Comparison of ENCODE assay signal across 15 cellular contexts in the genomic region with DNA sequence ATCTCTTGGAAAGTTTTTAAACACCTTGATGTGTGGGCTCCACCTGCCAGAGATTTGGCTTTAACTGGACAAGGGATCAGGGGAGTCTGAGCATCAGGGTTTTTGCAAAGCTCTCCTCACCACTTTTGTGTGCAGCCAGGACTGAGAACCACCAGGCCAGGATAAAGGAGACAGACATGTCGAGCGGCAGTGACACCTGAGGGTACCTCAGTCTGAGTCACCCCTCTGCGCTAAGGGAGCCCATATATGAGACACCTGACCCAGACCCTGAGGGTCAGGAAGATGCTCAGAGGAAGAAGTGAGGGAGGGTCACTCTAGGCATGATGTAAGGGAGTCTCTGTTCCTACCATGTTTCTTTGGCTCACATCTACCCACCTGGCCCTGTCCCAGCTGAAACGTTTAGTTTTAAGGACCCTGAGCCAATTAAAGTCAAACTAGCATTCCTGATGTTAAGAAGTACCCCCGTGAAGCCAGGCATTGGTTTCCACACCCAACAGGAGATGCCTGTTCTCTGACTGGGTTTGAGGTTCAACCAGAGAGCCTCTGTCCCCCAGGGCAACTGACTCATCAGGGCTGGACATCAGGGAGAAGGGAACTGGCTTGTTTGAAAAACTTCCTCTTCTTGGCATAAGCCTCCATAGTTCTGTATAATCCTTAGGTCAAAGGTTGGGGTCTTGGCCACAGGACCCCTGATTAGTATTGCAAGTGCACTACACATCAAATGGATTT.
DNase-seq lines count a peak whose midpoint lies in the region; TF ChIP-seq lines count a peak whose summit lies in the region.
"Had no signal": no experiment of that assay in that cellular context is flagged by ENCODE, and none has a peak within 500 bp of the region (broad histone marks: within the 10 kb centered on the region; RNA-seq: fewer than 3 reads in every experiment).

No MANE protein-coding gene starts in this region.

- H3K27ac Mint-ChIP-seq in activated T-helper 1 cell treated with anti-CD3 and anti-CD28 coated beads, Interleukin-12 subunit alpha, Interleukin-12 subunit beta, Interleukin-2, Interleukin-4 antibody, amounts not matched to agents 30 ng/mL and 10 ng/mL and 1 ng/mL, durations not matched to agents 14 hours and 24 hours and 36 hours = no peak overlapping the region
- H3K27ac Mint-ChIP-seq: nephron progenitor cell had no signal

- H3K36me3 ChIP-seq in right atrium auricular region = no peaks in the 10 kb centered on the region

- no peaks in the 10 kb centered on the region for H3K27me3 ChIP-seq in right atrium auricular region

- no peak overlapping the region for H3K4me3 Mint-ChIP-seq in activated T-helper 1 cell treated with anti-CD3 and anti-CD28 coated beads, Interleukin-12 subunit alpha, Interleukin-12 subunit beta, Interleukin-2, Interleukin-4 antibody, amounts not matched to agents 30 ng/mL and 10 ng/mL and 1 ng/mL, durations not matched to agents 14 hours and 24 hours and 36 hours
- H3K4me3 Mint-ChIP-seq: nephron progenitor cell had no signal

- no peaks in the 10 kb centered on the region for H3K36me3 Mint-ChIP-seq in activated T-helper 1 cell treated with anti-CD3 and anti-CD28 coated beads, Interleukin-12 subunit alpha, Interleukin-12 subunit beta, Interleukin-2, Interleukin-4 antibody, amounts not matched to agents 30 ng/mL and 10 ng/mL and 1 ng/mL, durations not matched to agents 14 hours and 24 hours and 36 hours (ENCODE audit: low read depth)

- no peaks in the 10 kb centered on the region for H3K4me1 Mint-ChIP-seq in activated T-helper 1 cell treated with anti-CD3 and anti-CD28 coated beads, Interleukin-12 subunit alpha, Interleukin-12 subunit beta, Interleukin-2, Interleukin-4 antibody, amounts not matched to agents 30 ng/mL and 10 ng/mL and 1 ng/mL, durations not matched to agents 14 hours and 24 hours and 36 hours (ENCODE audit: low read depth)

- no peaks in the 10 kb centered on the region for H3K9me3 Mint-ChIP-seq in activated T-helper 1 cell treated with anti-CD3 and anti-CD28 coated beads, Interleukin-12 subunit alpha, Interleukin-12 subunit beta, Interleukin-2, Interleukin-4 antibody, amounts not matched to agents 30 ng/mL and 10 ng/mL and 1 ng/mL, durations not matched to agents 14 hours and 24 hours and 36 hours

- peaks cover 0 to 9% of the 10 kb centered on the region in 2 donors for H3K4me1 ChIP-seq in right atrium auricular region

- in situ Hi-C loops in astrocyte of the spinal cord (cut with HindIII; ENCODE audit: low sequenced_read_pairs) = no loop called here

- H3K9me3 ChIP-seq in right atrium auricular region = no peaks in the 10 kb centered on the region

- DNase-seq in AG08395 (ENCODE audit: low spot score) = peak; percentile 89
- peak; percentile 92 for DNase-seq in LHCN-M2 (ENCODE audit: low read depth)
- peak; percentile 85 for DNase-seq in astrocyte of the spinal cord (ENCODE audit: low read depth, low spot score)
- peak; percentile 87 for DNase-seq in iris pigment epithelial cell (ENCODE audit: low read depth)
- no peak for DNase-seq in NK-92 treated with Interleukin-12 subunit alpha and Interleukin-12 subunit beta, amount 100 ng/mL, for 24 hours (lab: John Stamatoyannopoulos, UW)
- no peak for DNase-seq in retina
- DNase-seq in activated T-helper 1 cell treated with anti-CD3 and anti-CD28 coated beads, Interleukin-12 subunit alpha, Interleukin-12 subunit beta, Interleukin-2, Interleukin-4 antibody, amounts not matched to agents 30 ng/mL and 10 ng/mL and 1 ng/mL, durations not matched to agents 14 hours and 24 hours and 36 hours (ENCODE audit: low spot score) = no peak
- DNase-seq in right atrium auricular region (ENCODE audit: low spot score) = no peak
- DNase-seq: activated CD4-positive, alpha-beta T cell treated with anti-CD3 and anti-CD28 coated beads for 48 hours; activated effector memory CD4-positive, alpha-beta T cell treated with Interleukin-2 at 50 U/mL for 16 hours; left ventricle myocardium superior; NCI-H146; NCI-H526 treated with DMSO at 0.1 percent for 48 hours; nephron progenitor cell; stimulated activated CD4-positive, alpha-beta T cell treated with anti-CD3 and anti-CD28 coated beads, Interleukin-12 subunit alpha, Interleukin-12 subunit beta, amount 100 ng/mL, for 4 hours had no signal

- no peak overlapping the region for H3K4me3 ChIP-seq in astrocyte of the spinal cord (ENCODE audit: low read depth, low read length)
- no peak overlapping the region for H3K4me3 ChIP-seq in right atrium auricular region

- no peak for TF ChIP-seq CTCF in astrocyte of the spinal cord (IDR thresholded peaks at IDR 0.05; ENCODE audit: low read depth, low read length)
- TF ChIP-seq CTCF in right atrium auricular region (IDR thresholded peaks at IDR 0.05) = no peak

- no peaks in the 10 kb centered on the region for H3K27me3 Mint-ChIP-seq in activated T-helper 1 cell treated with anti-CD3 and anti-CD28 coated beads, Interleukin-12 subunit alpha, Interleukin-12 subunit beta, Interleukin-2, Interleukin-4 antibody, amounts not matched to agents 30 ng/mL and 10 ng/mL and 1 ng/mL, durations not matched to agents 14 hours and 24 hours and 36 hours (ENCODE audit: insufficient read depth)

- no peak overlapping the region for H3K27ac ChIP-seq in right atrium auricular region

- intact Hi-C loops in activated T-helper 1 cell treated with anti-CD3 and anti-CD28 coated beads, Interleukin-12 subunit alpha, Interleukin-12 subunit beta, Interleukin-2, Interleukin-4 antibody, amounts not matched to agents 30 ng/mL and 10 ng/mL and 1 ng/mL, durations not matched to agents 14 hours and 24 hours and 36 hours (cut with micrococcal nuclease) = no loop called here

Comparison
In these comparisons a context has a peak if more than half of its experiments do, and no peak if none do; other contexts are left out.
1. DNase-seq: peak in AG08395 (single experiment), LHCN-M2 (single experiment), astrocyte of the spinal cord (single experiment) and iris pigment epithelial cell (single experiment); none in NK-92 treated with Interleukin-12 subunit alpha and Interleukin-12 subunit beta, amount 100 ng/mL, for 24 hours (single experiment), retina (single experiment), activated T-helper 1 cell treated with anti-CD3 and anti-CD28 coated beads, Interleukin-12 subunit alpha, Interleukin-12 subunit beta, Interleukin-2, Interleukin-4 antibody, amounts not matched to agents 30 ng/mL and 10 ng/mL and 1 ng/mL, durations not matched to agents 14 hours and 24 hours and 36 hours (single experiment) and right atrium auricular region (single experiment).